10 cellular contexts compared by ENCODE assay signal in genomic region chr19:19457691-19458090, GRCh38. TPM values are rescaled to one million over a fixed set of nuclear protein-coding genes. Genes with fewer than 3 reads are reported as not detected.
DNase-seq lines count a peak whose midpoint lies in the region; ATAC-seq lines count a peak whose summit lies in the region.
"Had no signal": no experiment of that assay in that cellular context is flagged by ENCODE, and none has a peak within 500 bp of the region (broad histone marks: within the 10 kb centered on the region; RNA-seq: fewer than 3 reads in every experiment).

No MANE protein-coding gene starts in this region.

- H3K27me3 ChIP-seq in mesenchymal stem cell (ENCODE audit: control insufficient read depth in 1 of 2, insufficient read depth in 1 of 2, low read length in 2 of 2) (no peaks in the 10 kb centered on the region), thymus (ENCODE audit: control insufficient read depth, insufficient read depth) (no peaks in the 10 kb centered on the region)

- no peak overlapping the region for H3K14ac ChIP-seq in mesenchymal stem cell (ENCODE audit: low read length in 2 of 2)

- peak overlapping the region; percentile 99 for H3K27ac Mint-ChIP-seq in activated T-cell treated with anti-CD3 and anti-CD28 coated beads, Interleukin-2, amount 50 U/mL, for 24 hours
- H3K27ac Mint-ChIP-seq in activated T-helper 17 cell treated with anti-CD3 and anti-CD28 coated beads, Interleukin-2, amount 50 U/mL, for 72 hours: peak overlapping the region; percentile 89

- peaks cover 9% of the 10 kb centered on the region for H3K79me1 ChIP-seq in mesenchymal stem cell (replicated peaks; ENCODE audit: low read length, poor library complexity, severe bottlenecking)

- H3K9me3 ChIP-seq in mesenchymal stem cell (ENCODE audit: control insufficient read depth, low read length) (no peaks in the 10 kb centered on the region), thymus (ENCODE audit: control insufficient read depth) (no peaks in the 10 kb centered on the region)

- no peak overlapping the region for H3K23ac ChIP-seq in mesenchymal stem cell (ENCODE audit: low read length in 2 of 2)

- H3K9ac ChIP-seq in mesenchymal stem cell (ENCODE audit: low read length): peak overlapping the region; percentile 18

- H2BK5ac ChIP-seq in mesenchymal stem cell (ENCODE audit: low read depth, low read length, poor library complexity, severe bottlenecking): no peak overlapping the region

- no peak overlapping the region for H3K4me2 ChIP-seq in mesenchymal stem cell (ENCODE audit: low read length, poor library complexity, severe bottlenecking)

- H2AFZ ChIP-seq in mesenchymal stem cell (ENCODE audit: low read depth, low read length): no peak overlapping the region

- no peak for DNase-seq in activated T-cell treated with anti-CD3 and anti-CD28 coated beads, Interleukin-2, amount 50 U/mL, for 24 hours
- no peak for DNase-seq in activated T-cell treated with anti-CD3 and anti-CD28 coated beads, Interleukin-2, amount 50 U/mL, for 4 hours
- DNase-seq in mesenchymal stem cell (no peak), KG1 (lab: John Stamatoyannopoulos, UW) (no peak), GM03348 (ENCODE audit: low spot score) (no peak)
- DNase-seq: NCI-H187, SW 1271 had no signal

- no peak overlapping the region for H2BK120ac ChIP-seq in mesenchymal stem cell (ENCODE audit: low read depth, low read length)

- H3K4me3 ChIP-seq in mesenchymal stem cell (ENCODE audit: insufficient read depth in 1 of 2, low read depth in 1 of 2, low read length in 2 of 2) (no peak overlapping the region), thymus (ENCODE audit: low read length) (no peak overlapping the region)

- H3K9me3 Mint-ChIP-seq in activated T-cell treated with anti-CD3 and anti-CD28 coated beads, Interleukin-2, amount 50 U/mL, for 24 hours: no peaks in the 10 kb centered on the region
- H3K9me3 Mint-ChIP-seq in activated T-cell treated with anti-CD3 and anti-CD28 coated beads, Interleukin-2, amount 50 U/mL, for 4 hours: no peaks in the 10 kb centered on the region
- no peaks in the 10 kb centered on the region for H3K9me3 Mint-ChIP-seq in activated T-helper 17 cell treated with anti-CD3 and anti-CD28 coated beads, Interleukin-2, amount 50 U/mL, for 72 hours

- 98% methylated on average over 2 of the region's 2 CpGs for WGBS in mesenchymal stem cell
- WGBS in thymus: 96% methylated on average over 2 of the region's 2 CpGs

- H3K27ac ChIP-seq in mesenchymal stem cell (ENCODE audit: low read length, poor library complexity, severe bottlenecking): no peak overlapping the region
- peak overlapping the region; percentile 77 for H3K27ac ChIP-seq in thymus (ENCODE audit: low read depth)

- peak overlapping the region in 1 of 2 experiments; percentile 23 for H3K18ac ChIP-seq in mesenchymal stem cell (ENCODE audit: low read depth in 1 of 2, low read length in 2 of 2)

- no peak overlapping the region for H2BK15ac ChIP-seq in mesenchymal stem cell (ENCODE audit: low read depth, poor library complexity, severe bottlenecking)

- no peak overlapping the region for H3K4ac ChIP-seq in mesenchymal stem cell (ENCODE audit: low read depth in 1 of 2, low read length in 2 of 2)

- peaks cover 76% of the 10 kb centered on the region for H3K4me1 Mint-ChIP-seq in activated T-cell treated with anti-CD3 and anti-CD28 coated beads, Interleukin-2, amount 50 U/mL, for 24 hours (ENCODE audit: low read depth)
- H3K4me1 Mint-ChIP-seq in activated T-cell treated with anti-CD3 and anti-CD28 coated beads, Interleukin-2, amount 50 U/mL, for 4 hours (ENCODE audit: low read depth): peaks cover 72% of the 10 kb centered on the region
- peaks cover 46% of the 10 kb centered on the region for H3K4me1 Mint-ChIP-seq in activated T-helper 17 cell treated with anti-CD3 and anti-CD28 coated beads, Interleukin-2, amount 50 U/mL, for 72 hours

- H3K4me1 ChIP-seq in mesenchymal stem cell (ENCODE audit: control insufficient read depth, insufficient read depth, low read depth, low read length) (peaks cover 44% of the 10 kb centered on the region), thymus (ENCODE audit: control insufficient read depth, insufficient read depth, low read length) (peaks cover 50% of the 10 kb centered on the region)

- no peak overlapping the region for H2BK12ac ChIP-seq in mesenchymal stem cell (ENCODE audit: low read length in 2 of 2)

- no peaks in the 10 kb centered on the region for H3K27me3 Mint-ChIP-seq in activated T-cell treated with anti-CD3 and anti-CD28 coated beads, Interleukin-2, amount 50 U/mL, for 24 hours
- no peaks in the 10 kb centered on the region for H3K27me3 Mint-ChIP-seq in activated T-cell treated with anti-CD3 and anti-CD28 coated beads, Interleukin-2, amount 50 U/mL, for 4 hours (ENCODE audit: low read depth)
- H3K27me3 Mint-ChIP-seq in activated T-helper 17 cell treated with anti-CD3 and anti-CD28 coated beads, Interleukin-2, amount 50 U/mL, for 72 hours: no peaks in the 10 kb centered on the region

- peak overlapping the region; percentile 1 for H3K4me3 Mint-ChIP-seq in activated T-cell treated with anti-CD3 and anti-CD28 coated beads, Interleukin-2, amount 50 U/mL, for 24 hours
- no peak overlapping the region for H3K4me3 Mint-ChIP-seq in activated T-cell treated with anti-CD3 and anti-CD28 coated beads, Interleukin-2, amount 50 U/mL, for 4 hours
- peak overlapping the region; percentile 90 for H3K4me3 Mint-ChIP-seq in activated T-helper 17 cell treated with anti-CD3 and anti-CD28 coated beads, Interleukin-2, amount 50 U/mL, for 72 hours

- H2AK5ac ChIP-seq in mesenchymal stem cell (ENCODE audit: low read length, severe bottlenecking): no peak overlapping the region

- peaks cover 47% of the 10 kb centered on the region for H3K36me3 Mint-ChIP-seq in activated T-cell treated with anti-CD3 and anti-CD28 coated beads, Interleukin-2, amount 50 U/mL, for 24 hours (ENCODE audit: low read depth)
- peaks cover 13% of the 10 kb centered on the region for H3K36me3 Mint-ChIP-seq in activated T-cell treated with anti-CD3 and anti-CD28 coated beads, Interleukin-2, amount 50 U/mL, for 4 hours (ENCODE audit: insufficient read depth)
- peaks cover 12% of the 10 kb centered on the region for H3K36me3 Mint-ChIP-seq in activated T-helper 17 cell treated with anti-CD3 and anti-CD28 coated beads, Interleukin-2, amount 50 U/mL, for 72 hours (ENCODE audit: low read depth)

- peak overlapping the region; percentile 79 for H4K91ac ChIP-seq in mesenchymal stem cell (ENCODE audit: low read length)

- no peak for ATAC-seq in activated T-cell treated with anti-CD3 and anti-CD28 coated beads, Interleukin-2, amount 50 U/mL, for 4 hours
- no peak for ATAC-seq in activated T-helper 17 cell treated with anti-CD3 and anti-CD28 coated beads, Interleukin-2, amount 50 U/mL, for 72 hours (replicated peaks)
- no peak for ATAC-seq in HG02973 (IDR thresholded peaks at IDR 0.05; ENCODE audit: unreplicated experiment)

- H4K8ac ChIP-seq in mesenchymal stem cell (ENCODE audit: low read length): peak overlapping the region; percentile 53

- H3K36me3 ChIP-seq in mesenchymal stem cell (ENCODE audit: control insufficient read depth in 1 of 2, insufficient read depth in 2 of 2, low read depth in 1 of 2, low read length in 2 of 2) (peaks cover 3 to 4% of the 10 kb centered on the region in 2 experiments), thymus (ENCODE audit: control insufficient read depth, insufficient read depth) (peaks cover 7% of the 10 kb centered on the region)

RNA-seq across cellular contexts. Expression of gene GATAD2A, which starts 52.2 kb away (rescaled TPM):
- 100 to 1,000 TPM; 187 to 240 (median 205) TPM for total RNA-seq in activated T-cell treated with anti-CD3 and anti-CD28 coated beads, Interleukin-2, amount 50 U/mL, for 4 hours
- total RNA-seq in activated T-helper 17 cell treated with anti-CD3 and anti-CD28 coated beads, Interleukin-2, amount 50 U/mL, for 72 hours: 100 to 1,000 TPM in 1 of 2 donors, 10 to 100 TPM in 1; 88.0 to 160 TPM
- 46.1 TPM for polyA plus RNA-seq in mesenchymal stem cell (2013, experiment 1 of 2)
- 42.5 TPM for polyA plus RNA-seq in mesenchymal stem cell (2013, experiment 2 of 2)
- 20.9 TPM for polyA plus RNA-seq in thymus

RNA-seq across cellular contexts. Expression of gene TSSK6, which starts 57.7 kb away (rescaled TPM):
- 1 to 10 TPM; 3.6 to 3.8 (median 3.8) TPM for total RNA-seq in activated T-cell treated with anti-CD3 and anti-CD28 coated beads, Interleukin-2, amount 50 U/mL, for 4 hours
- 1 to 10 TPM; 4.1 to 4.5 TPM for total RNA-seq in activated T-helper 17 cell treated with anti-CD3 and anti-CD28 coated beads, Interleukin-2, amount 50 U/mL, for 72 hours
- polyA plus RNA-seq in mesenchymal stem cell (2013, experiment 1 of 2): 0.61 TPM
- 0.66 TPM for polyA plus RNA-seq in mesenchymal stem cell (2013, experiment 2 of 2)
- polyA plus RNA-seq in thymus: 3.0 TPM

RNA-seq across cellular contexts. Expression of gene NDUFA13, which starts 58.3 kb away (rescaled TPM):
- total RNA-seq in activated T-cell treated with anti-CD3 and anti-CD28 coated beads, Interleukin-2, amount 50 U/mL, for 4 hours: 100 to 1,000 TPM; 431 to 445 (median 436) TPM
- 100 to 1,000 TPM; 276 to 397 TPM for total RNA-seq in activated T-helper 17 cell treated with anti-CD3 and anti-CD28 coated beads, Interleukin-2, amount 50 U/mL, for 72 hours
- 201 TPM for polyA plus RNA-seq in mesenchymal stem cell (2013, experiment 1 of 2)
- 201 TPM for polyA plus RNA-seq in mesenchymal stem cell (2013, experiment 2 of 2)
- 219 TPM for polyA plus RNA-seq in thymus
